15 cellular contexts compared by ENCODE assay signal in genomic region chr7:42222891-42223290, GRCh38. TPM values are rescaled to one million over a fixed set of nuclear protein-coding genes. Genes with fewer than 3 reads are reported as not detected.
"Had no signal": no experiment of that assay in that cellular context is flagged by ENCODE, and none has a peak within 500 bp of the region (broad histone marks: within the 10 kb centered on the region; RNA-seq: fewer than 3 reads in every experiment).

No MANE protein-coding gene starts in this region.

- H3K9me3 ChIP-seq: breast epithelium, left ventricle myocardium inferior, pancreas had no signal

- H3K4me1 ChIP-seq: pancreas had no signal

- H3K9me3 Mint-ChIP-seq: activated CD4-positive, alpha-beta memory T cell treated with anti-CD3 and anti-CD28 coated beads, Interleukin-2, amount 10 ng/mL, durations not matched to agents 7 days and 5 days; activated naive CD8-positive, alpha-beta T cell treated with anti-CD3 and anti-CD28 coated beads, Interleukin-2, amount 10 ng/mL, durations not matched to agents 7 days and 5 days; neural crest cell; stimulated activated naive CD8-positive, alpha-beta T cell treated with anti-CD3 and anti-CD28 coated beads, Interleukin-15, Interleukin-2, amounts not matched to agents 100 ng/mL and 50 ng/mL, for 24 hours had no signal

- H3K4me3 ChIP-seq: breast epithelium, hepatocyte, left ventricle myocardium inferior, pancreas had no signal

- H3K4me2 ChIP-seq: hepatocyte had no signal

- H3K27ac Mint-ChIP-seq: activated CD4-positive, alpha-beta memory T cell treated with anti-CD3 and anti-CD28 coated beads, Interleukin-2, amount 10 ng/mL, durations not matched to agents 7 days and 5 days; activated naive CD8-positive, alpha-beta T cell treated with anti-CD3 and anti-CD28 coated beads, Interleukin-2, amount 10 ng/mL, durations not matched to agents 7 days and 5 days; stimulated activated naive CD8-positive, alpha-beta T cell treated with anti-CD3 and anti-CD28 coated beads, Interleukin-15, Interleukin-2, amounts not matched to agents 100 ng/mL and 50 ng/mL, for 24 hours had no signal

- H2AFZ ChIP-seq: hepatocyte had no signal

- H3K36me3 Mint-ChIP-seq: activated naive CD8-positive, alpha-beta T cell treated with anti-CD3 and anti-CD28 coated beads, Interleukin-2, amount 10 ng/mL, durations not matched to agents 7 days and 5 days had no signal

- DNase-seq: activated CD4-positive, alpha-beta memory T cell treated with anti-CD3 and anti-CD28 coated beads, Interleukin-2, amount 10 ng/mL, durations not matched to agents 7 days and 5 days; activated CD4-positive, CD25-positive, alpha-beta regulatory T cell treated with anti-CD3 and anti-CD28 coated beads, Interleukin-2, amount 50 U/mL, for 72 hours; activated naive CD8-positive, alpha-beta T cell treated with anti-CD3 and anti-CD28 coated beads, Interleukin-2, amount 10 ng/mL, durations not matched to agents 7 days and 5 days; activated T-cell treated with anti-CD3 and anti-CD28 coated beads, Interleukin-2, amount 50 U/mL, for 48 hours; anterior cingulate cortex; effector CD4-positive, alpha-beta T cell; left ventricle myocardium inferior; pancreas; stimulated activated CD4-positive, alpha-beta T cell treated with anti-CD3 and anti-CD28 coated beads, Interleukin-4, amount 100 ng/mL, for 1 hour; stimulated activated CD8-positive, alpha-beta memory T cell treated with anti-CD3 and anti-CD28 coated beads, Interleukin-4, amount 100 ng/mL, for 48 hours had no signal

- ATAC-seq: pancreas had no signal

- H3K27me3 ChIP-seq: breast epithelium had no signal

- H3K27ac ChIP-seq: hepatocyte, left ventricle myocardium inferior, pancreas had no signal

- H3K4me3 Mint-ChIP-seq: activated CD4-positive, alpha-beta memory T cell treated with anti-CD3 and anti-CD28 coated beads, Interleukin-2, amount 10 ng/mL, durations not matched to agents 7 days and 5 days; activated naive CD8-positive, alpha-beta T cell treated with anti-CD3 and anti-CD28 coated beads, Interleukin-2, amount 10 ng/mL, durations not matched to agents 7 days and 5 days; stimulated activated naive CD8-positive, alpha-beta T cell treated with anti-CD3 and anti-CD28 coated beads, Interleukin-15, Interleukin-2, amounts not matched to agents 100 ng/mL and 50 ng/mL, for 24 hours had no signal

- H3K36me3 ChIP-seq: breast epithelium, left ventricle myocardium inferior, pancreas had no signal

RNA-seq across cellular contexts. Expression of gene GLI3, which starts 14.1 kb away (rescaled TPM):
- total RNA-seq: activated CD4-positive, alpha-beta memory T cell treated with anti-CD3 and anti-CD28 coated beads, Interleukin-2, amount 10 ng/mL, durations not matched to agents 7 days and 5 days; T-helper 2 cell treated with Interferon-gamma antibody and Interleukin-4, amounts not matched to agents 100 ng/mL and 5 ng/mL, for 36 hours had no signal
